Comparison of ENCODE assay signal across 11 cellular contexts in genomic region chr4:113524505-113525186, GRCh38.
DNase-seq lines count a peak whose midpoint lies in the region; ATAC-seq, FAIRE-seq and TF ChIP-seq lines count a peak whose summit lies in the region.
"Had no signal": no experiment of that assay in that cellular context is flagged by ENCODE, and none has a peak within 500 bp of the region (broad histone marks: within the 10 kb centered on the region; RNA-seq: fewer than 3 reads in every experiment).

No MANE protein-coding gene starts in this region.

- no peak overlapping the region for H3K27ac Mint-ChIP-seq in mesothelial cell of epicardium

- peaks cover 11% of the 10 kb centered on the region for H3K36me3 Mint-ChIP-seq in mesothelial cell of epicardium

- H3K9me3 Mint-ChIP-seq in mesothelial cell of epicardium, result peaks cover 2% of the 10 kb centered on the region

- DNase-seq in GM19239 (ENCODE audit: insufficient read length, low spot score) (no peak), NCI-H510A (lab: John Stamatoyannopoulos, UW) (no peak), T1000 (lab: John Stamatoyannopoulos, UW) (no peak), DMS53 treated with DMSO at 0.1 percent for 48 hours (lab: John Stamatoyannopoulos, UW; ENCODE audit: unreplicated experiment) (no peak), mesothelial cell of epicardium (ENCODE audit: low spot score in 2 of 2, unreplicated experiment in 2 of 2) (no peak)
- DNase-seq: DND-41, NCI-H187 had no signal

- no peak overlapping the region for H3K4me3 Mint-ChIP-seq in mesothelial cell of epicardium

- FAIRE-seq in GM19239 (lab: Jason Lieb, UNC), result peak; percentile 14
- FAIRE-seq: astrocyte had no signal

- H3K4me1 Mint-ChIP-seq in mesothelial cell of epicardium, result peaks cover 9% of the 10 kb centered on the region

- no peak for TF ChIP-seq CTCF in mesothelial cell of epicardium (IDR thresholded peaks at IDR 0.05; ENCODE audit: unreplicated experiment)

- ATAC-seq in GM18498 (IDR thresholded peaks at IDR 0.05; ENCODE audit: unreplicated experiment), result peak; percentile 40
- ATAC-seq in HG02610 (IDR thresholded peaks at IDR 0.05; ENCODE audit: unreplicated experiment), result peak; percentile 26
- peak; percentile 42 for ATAC-seq in HG03354 (IDR thresholded peaks at IDR 0.05; ENCODE audit: poor library complexity, severe bottlenecking, unreplicated experiment)

- no peaks in the 10 kb centered on the region for H3K27me3 Mint-ChIP-seq in mesothelial cell of epicardium (ENCODE audit: low read depth)
